ENCODE assay signal across 1 cellular context in the genomic region with DNA sequence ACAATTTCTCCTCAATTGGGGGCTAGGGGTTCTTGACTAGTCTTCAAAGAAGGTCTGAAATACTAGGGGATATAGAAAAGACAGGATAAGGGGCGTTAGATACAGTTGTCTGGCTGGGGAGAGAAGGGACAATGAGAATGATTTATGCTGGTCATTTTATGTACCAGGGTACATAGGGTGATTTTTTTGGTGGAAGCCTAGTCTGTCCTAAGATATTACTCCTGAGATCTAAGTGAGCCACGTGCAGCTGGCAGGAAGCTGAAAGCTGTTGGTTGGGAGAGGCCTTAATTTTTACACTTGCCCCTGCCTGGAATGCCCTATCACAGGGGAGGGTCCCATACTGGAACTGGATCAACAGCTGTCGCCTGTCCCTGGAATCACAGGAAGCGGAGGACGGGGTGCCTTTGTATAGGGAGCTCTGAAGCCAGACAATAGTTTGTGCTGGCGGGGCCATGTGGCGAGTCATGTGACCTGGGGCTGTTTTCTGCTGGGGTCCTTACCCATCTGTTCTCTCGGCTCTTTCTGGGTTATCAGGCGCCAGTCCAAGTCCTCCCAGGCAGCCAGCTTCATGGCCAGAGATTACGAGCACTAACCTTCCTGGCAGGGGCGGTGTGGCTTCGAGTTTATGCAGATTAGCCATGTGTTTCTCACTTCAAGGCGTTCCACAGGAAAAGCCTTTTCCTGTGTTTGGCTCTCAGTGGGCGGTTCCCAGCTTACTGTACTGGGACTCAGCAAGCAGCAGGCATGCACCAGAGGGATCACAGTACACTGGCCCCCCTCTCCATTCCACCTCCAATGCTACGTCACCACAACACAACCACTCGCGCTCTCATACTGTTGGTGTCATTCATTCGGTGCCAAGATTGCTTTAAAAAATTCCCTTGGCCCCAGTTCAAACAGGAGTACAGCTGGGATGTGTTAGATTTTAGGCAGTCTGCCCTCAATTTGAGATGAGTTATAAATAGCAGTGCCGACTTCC.
TF ChIP-seq lines count a peak whose summit lies in the region.

No MANE protein-coding gene starts in this region.

TF ChIP-seq in HEK293, 187 proteins besides CTCF, POLR2A, EP300 and RAD21 (continued from another document and continues in another):
- TF ChIP-seq, protein P1, sequence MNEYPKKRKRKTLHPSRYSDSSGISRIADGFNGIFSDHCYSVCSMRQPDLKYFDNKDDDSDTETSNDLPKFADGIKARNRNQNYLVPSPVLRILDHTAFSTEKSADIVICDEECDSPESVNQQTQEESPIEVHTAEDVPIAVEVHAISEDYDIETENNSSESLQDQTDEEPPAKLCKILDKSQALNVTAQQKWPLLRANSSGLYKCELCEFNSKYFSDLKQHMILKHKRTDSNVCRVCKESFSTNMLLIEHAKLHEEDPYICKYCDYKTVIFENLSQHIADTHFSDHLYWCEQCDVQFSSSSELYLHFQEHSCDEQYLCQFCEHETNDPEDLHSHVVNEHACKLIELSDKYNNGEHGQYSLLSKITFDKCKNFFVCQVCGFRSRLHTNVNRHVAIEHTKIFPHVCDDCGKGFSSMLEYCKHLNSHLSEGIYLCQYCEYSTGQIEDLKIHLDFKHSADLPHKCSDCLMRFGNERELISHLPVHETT (tag by site-specific recombination; IDR thresholded peaks at IDR 0.05), result no peak
- no peak for TF ChIP-seq ZNF174 (tag by site-specific recombination; IDR thresholded peaks at IDR 0.05)
- no peak; the same call in 1 of the 2 replicates for TF ChIP-seq KLF16 (tag by site-specific recombination; IDR thresholded peaks at IDR 0.05)
- no peak for TF ChIP-seq ZNF623 (tag by site-specific recombination; IDR thresholded peaks at IDR 0.05)
- TF ChIP-seq ZBTB48 (tag by site-specific recombination; IDR thresholded peaks at IDR 0.05), result peak; percentile 62
- TF ChIP-seq ZNF211 (tag by site-specific recombination; IDR thresholded peaks at IDR 0.05; ENCODE audit: low read depth), result no peak
- TF ChIP-seq GLI4 (tag by site-specific recombination; IDR thresholded peaks at IDR 0.05), result no peak
- no peak for TF ChIP-seq ZNF169 (tag by site-specific recombination; IDR thresholded peaks at IDR 0.05)
- TF ChIP-seq, protein P2, sequence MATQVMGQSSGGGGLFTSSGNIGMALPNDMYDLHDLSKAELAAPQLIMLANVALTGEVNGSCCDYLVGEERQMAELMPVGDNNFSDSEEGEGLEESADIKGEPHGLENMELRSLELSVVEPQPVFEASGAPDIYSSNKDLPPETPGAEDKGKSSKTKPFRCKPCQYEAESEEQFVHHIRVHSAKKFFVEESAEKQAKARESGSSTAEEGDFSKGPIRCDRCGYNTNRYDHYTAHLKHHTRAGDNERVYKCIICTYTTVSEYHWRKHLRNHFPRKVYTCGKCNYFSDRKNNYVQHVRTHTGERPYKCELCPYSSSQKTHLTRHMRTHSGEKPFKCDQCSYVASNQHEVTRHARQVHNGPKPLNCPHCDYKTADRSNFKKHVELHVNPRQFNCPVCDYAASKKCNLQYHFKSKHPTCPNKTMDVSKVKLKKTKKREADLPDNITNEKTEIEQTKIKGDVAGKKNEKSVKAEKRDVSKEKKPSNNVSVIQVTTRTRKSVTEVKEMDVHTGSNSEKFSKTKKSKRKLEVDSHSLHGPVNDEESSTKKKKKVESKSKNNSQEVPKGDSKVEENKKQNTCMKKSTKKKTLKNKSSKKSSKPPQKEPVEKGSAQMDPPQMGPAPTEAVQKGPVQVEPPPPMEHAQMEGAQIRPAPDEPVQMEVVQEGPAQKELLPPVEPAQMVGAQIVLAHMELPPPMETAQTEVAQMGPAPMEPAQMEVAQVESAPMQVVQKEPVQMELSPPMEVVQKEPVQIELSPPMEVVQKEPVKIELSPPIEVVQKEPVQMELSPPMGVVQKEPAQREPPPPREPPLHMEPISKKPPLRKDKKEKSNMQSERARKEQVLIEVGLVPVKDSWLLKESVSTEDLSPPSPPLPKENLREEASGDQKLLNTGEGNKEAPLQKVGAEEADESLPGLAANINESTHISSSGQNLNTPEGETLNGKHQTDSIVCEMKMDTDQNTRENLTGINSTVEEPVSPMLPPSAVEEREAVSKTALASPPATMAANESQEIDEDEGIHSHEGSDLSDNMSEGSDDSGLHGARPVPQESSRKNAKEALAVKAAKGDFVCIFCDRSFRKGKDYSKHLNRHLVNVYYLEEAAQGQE (tag by site-specific recombination; IDR thresholded peaks at IDR 0.05), result no peak
- TF ChIP-seq, protein P3, sequence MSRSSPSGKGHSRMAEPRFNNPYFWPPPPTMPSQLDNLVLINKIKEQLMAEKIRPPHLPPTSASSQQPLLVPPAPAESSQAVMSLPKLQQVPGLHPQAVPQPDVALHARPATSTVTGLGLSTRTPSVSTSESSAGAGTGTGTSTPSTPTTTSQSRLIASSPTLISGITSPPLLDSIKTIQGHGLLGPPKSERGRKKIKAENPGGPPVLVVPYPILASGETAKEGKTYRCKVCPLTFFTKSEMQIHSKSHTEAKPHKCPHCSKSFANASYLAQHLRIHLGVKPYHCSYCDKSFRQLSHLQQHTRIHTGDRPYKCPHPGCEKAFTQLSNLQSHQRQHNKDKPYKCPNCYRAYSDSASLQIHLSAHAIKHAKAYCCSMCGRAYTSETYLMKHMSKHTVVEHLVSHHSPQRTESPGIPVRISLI (tag by site-specific recombination; IDR thresholded peaks at IDR 0.05), result no peak
- TF ChIP-seq, protein P4, sequence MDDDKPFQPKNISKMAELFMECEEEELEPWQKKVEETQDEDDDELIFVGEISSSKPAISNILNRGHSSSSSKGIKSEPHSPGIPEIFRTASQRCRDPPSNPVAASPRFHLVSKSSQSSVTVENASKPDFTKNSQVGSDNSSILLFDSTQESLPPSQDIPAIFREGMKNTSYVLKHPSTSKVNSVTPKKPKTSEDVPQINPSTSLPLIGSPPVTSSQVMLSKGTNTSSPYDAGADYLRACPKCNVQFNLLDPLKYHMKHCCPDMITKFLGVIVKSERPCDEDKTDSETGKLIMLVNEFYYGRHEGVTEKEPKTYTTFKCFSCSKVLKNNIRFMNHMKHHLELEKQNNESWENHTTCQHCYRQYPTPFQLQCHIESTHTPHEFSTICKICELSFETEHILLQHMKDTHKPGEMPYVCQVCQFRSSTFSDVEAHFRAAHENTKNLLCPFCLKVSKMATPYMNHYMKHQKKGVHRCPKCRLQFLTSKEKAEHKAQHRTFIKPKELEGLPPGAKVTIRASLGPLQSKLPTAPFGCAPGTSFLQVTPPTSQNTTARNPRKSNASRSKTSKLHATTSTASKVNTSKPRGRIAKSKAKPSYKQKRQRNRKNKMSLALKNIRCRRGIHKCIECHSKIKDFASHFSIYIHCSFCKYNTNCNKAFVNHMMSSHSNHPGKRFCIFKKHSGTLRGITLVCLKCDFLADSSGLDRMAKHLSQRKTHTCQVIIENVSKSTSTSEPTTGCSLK (tag by site-specific recombination; IDR thresholded peaks at IDR 0.05), result no peak
- no peak for TF ChIP-seq ZNF223 (tag by site-specific recombination; IDR thresholded peaks at IDR 0.05)
- TF ChIP-seq SETDB1 (IDR thresholded peaks at IDR 0.05; ENCODE audit: insufficient read length, low read length), result peak; percentile 56
- TF ChIP-seq, protein P5, sequence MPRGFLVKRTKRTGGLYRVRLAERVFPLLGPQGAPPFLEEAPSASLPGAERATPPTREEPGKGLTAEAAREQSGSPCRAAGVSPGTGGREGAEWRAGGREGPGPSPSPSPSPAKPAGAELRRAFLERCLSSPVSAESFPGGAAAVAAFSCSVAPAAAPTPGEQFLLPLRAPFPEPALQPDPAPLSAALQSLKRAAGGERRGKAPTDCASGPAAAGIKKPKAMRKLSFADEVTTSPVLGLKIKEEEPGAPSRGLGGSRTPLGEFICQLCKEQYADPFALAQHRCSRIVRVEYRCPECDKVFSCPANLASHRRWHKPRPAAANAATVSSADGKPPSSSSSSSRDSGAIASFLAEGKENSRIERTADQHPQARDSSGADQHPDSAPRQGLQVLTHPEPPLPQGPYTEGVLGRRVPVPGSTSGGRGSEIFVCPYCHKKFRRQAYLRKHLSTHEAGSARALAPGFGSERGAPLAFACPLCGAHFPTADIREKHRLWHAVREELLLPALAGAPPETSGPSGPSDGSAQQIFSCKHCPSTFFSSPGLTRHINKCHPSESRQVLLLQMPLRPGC (tag by site-specific recombination; IDR thresholded peaks at IDR 0.05), result peak; percentile 81
- TF ChIP-seq SALL2 (tag by site-specific recombination; IDR thresholded peaks at IDR 0.05; ENCODE audit: borderline replicate concordance), result no peak
- TF ChIP-seq, protein P6, sequence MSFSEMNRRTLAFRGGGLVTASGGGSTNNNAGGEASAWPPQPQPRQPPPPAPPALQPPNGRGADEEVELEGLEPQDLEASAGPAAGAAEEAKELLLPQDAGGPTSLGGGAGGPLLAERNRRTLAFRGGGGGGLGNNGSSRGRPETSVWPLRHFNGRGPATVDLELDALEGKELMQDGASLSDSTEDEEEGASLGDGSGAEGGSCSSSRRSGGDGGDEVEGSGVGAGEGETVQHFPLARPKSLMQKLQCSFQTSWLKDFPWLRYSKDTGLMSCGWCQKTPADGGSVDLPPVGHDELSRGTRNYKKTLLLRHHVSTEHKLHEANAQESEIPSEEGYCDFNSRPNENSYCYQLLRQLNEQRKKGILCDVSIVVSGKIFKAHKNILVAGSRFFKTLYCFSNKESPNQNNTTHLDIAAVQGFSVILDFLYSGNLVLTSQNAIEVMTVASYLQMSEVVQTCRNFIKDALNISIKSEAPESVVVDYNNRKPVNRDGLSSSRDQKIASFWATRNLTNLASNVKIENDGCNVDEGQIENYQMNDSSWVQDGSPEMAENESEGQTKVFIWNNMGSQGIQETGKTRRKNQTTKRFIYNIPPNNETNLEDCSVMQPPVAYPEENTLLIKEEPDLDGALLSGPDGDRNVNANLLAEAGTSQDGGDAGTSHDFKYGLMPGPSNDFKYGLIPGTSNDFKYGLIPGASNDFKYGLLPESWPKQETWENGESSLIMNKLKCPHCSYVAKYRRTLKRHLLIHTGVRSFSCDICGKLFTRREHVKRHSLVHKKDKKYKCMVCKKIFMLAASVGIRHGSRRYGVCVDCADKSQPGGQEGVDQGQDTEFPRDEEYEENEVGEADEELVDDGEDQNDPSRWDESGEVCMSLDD (tag by site-specific recombination; IDR thresholded peaks at IDR 0.05), result no peak
- peak; percentile 50; the same call in 1 of the 2 replicates for TF ChIP-seq ZEB2 (tag by site-specific recombination; IDR thresholded peaks at IDR 0.05)
- 0 out of 2 replicates have a peak, but pooled peaks have one; percentile 71 for TF ChIP-seq ZNF366 (tag by site-specific recombination; conservative IDR thresholded peaks at IDR 0.05)
- no peak for TF ChIP-seq ZNF48 (tag by site-specific recombination; IDR thresholded peaks at IDR 0.05)
- peak; percentile 71 for TF ChIP-seq ZBTB8A (tag by site-specific recombination; IDR thresholded peaks at IDR 0.05)
- TF ChIP-seq ZBTB7A (tag by site-specific recombination; IDR thresholded peaks at IDR 0.05; ENCODE audit: low read depth), result no peak
- TF ChIP-seq ZSCAN30 (tag by site-specific recombination; IDR thresholded peaks at IDR 0.05), result no peak; the same call in 1 of the 2 replicates
- TF ChIP-seq, protein P7, sequence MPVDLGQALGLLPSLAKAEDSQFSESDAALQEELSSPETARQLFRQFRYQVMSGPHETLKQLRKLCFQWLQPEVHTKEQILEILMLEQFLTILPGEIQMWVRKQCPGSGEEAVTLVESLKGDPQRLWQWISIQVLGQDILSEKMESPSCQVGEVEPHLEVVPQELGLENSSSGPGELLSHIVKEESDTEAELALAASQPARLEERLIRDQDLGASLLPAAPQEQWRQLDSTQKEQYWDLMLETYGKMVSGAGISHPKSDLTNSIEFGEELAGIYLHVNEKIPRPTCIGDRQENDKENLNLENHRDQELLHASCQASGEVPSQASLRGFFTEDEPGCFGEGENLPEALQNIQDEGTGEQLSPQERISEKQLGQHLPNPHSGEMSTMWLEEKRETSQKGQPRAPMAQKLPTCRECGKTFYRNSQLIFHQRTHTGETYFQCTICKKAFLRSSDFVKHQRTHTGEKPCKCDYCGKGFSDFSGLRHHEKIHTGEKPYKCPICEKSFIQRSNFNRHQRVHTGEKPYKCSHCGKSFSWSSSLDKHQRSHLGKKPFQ (tag by site-specific recombination; IDR thresholded peaks at IDR 0.05), result no peak
- TF ChIP-seq ZNF777 (tag by site-specific recombination; IDR thresholded peaks at IDR 0.05; ENCODE audit: borderline replicate concordance), result no peak
- TF ChIP-seq YY2 (tag by site-specific recombination; IDR thresholded peaks at IDR 0.05), result no peak
- TF ChIP-seq ZNF248 (tag by site-specific recombination; IDR thresholded peaks at IDR 0.05), result no peak
- TF ChIP-seq, protein P8, sequence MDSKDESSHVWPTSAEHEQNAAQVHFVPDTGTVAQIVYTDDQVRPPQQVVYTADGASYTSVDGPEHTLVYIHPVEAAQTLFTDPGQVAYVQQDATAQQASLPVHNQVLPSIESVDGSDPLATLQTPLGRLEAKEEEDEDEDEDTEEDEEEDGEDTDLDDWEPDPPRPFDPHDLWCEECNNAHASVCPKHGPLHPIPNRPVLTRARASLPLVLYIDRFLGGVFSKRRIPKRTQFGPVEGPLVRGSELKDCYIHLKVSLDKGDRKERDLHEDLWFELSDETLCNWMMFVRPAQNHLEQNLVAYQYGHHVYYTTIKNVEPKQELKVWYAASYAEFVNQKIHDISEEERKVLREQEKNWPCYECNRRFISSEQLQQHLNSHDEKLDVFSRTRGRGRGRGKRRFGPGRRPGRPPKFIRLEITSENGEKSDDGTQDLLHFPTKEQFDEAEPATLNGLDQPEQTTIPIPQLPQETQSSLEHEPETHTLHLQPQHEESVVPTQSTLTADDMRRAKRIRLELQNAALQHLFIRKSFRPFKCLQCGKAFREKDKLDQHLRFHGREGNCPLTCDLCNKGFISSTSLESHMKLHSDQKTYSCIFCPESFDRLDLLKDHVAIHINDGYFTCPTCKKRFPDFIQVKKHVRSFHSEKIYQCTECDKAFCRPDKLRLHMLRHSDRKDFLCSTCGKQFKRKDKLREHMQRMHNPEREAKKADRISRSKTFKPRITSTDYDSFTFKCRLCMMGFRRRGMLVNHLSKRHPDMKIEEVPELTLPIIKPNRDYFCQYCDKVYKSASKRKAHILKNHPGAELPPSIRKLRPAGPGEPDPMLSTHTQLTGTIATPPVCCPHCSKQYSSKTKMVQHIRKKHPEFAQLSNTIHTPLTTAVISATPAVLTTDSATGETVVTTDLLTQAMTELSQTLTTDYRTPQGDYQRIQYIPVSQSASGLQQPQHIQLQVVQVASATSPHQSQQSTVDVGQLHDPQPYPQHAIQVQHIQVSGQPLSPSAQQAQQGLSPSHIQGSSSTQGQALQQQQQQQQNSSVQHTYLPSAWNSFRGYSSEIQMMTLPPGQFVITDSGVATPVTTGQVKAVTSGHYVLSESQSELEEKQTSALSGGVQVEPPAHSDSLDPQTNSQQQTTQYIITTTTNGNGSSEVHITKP (tag by site-specific recombination; IDR thresholded peaks at IDR 0.05), result peak; percentile 85
- TF ChIP-seq, protein P9, sequence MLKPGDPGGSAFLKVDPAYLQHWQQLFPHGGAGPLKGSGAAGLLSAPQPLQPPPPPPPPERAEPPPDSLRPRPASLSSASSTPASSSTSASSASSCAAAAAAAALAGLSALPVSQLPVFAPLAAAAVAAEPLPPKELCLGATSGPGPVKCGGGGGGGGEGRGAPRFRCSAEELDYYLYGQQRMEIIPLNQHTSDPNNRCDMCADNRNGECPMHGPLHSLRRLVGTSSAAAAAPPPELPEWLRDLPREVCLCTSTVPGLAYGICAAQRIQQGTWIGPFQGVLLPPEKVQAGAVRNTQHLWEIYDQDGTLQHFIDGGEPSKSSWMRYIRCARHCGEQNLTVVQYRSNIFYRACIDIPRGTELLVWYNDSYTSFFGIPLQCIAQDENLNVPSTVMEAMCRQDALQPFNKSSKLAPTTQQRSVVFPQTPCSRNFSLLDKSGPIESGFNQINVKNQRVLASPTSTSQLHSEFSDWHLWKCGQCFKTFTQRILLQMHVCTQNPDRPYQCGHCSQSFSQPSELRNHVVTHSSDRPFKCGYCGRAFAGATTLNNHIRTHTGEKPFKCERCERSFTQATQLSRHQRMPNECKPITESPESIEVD (tag by site-specific recombination; IDR thresholded peaks at IDR 0.05), result no peak; the same call in 1 of the 2 replicates
- TF ChIP-seq ZNF558 (tag by site-specific recombination; IDR thresholded peaks at IDR 0.05), result 0 out of 2 replicates have a peak, but pooled peaks have one; percentile 10
- no peak for TF ChIP-seq MYNN (tag by site-specific recombination; IDR thresholded peaks at IDR 0.05; ENCODE audit: borderline replicate concordance)
- TF ChIP-seq EGR2 (tag by site-specific recombination; IDR thresholded peaks at IDR 0.05; ENCODE audit: low read depth), result 0 out of 2 replicates have a peak, but pooled peaks have one; percentile 37
